In the genomic region with DNA sequence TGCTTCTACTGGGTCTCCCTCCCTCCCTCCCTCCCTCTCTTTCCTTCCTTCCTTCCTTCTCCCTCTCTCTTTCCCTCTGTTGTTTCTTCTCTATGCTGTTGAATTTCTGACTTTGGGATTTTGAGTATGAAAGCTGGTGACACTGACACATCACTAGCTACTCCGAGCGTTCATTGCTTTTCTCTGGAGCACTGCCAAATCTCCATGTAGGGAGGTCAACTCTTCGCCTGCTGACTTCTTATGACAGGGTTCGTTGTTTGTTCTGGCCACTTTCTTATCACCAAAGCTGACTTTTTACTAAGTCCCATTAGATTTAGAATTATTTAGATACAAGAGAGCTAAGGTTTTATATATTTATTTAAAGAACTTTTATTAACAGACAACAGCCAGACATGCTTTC, we compare ENCODE assay signal across 10 cellular contexts. TPM values are rescaled to one million over a fixed set of nuclear protein-coding genes. Genes with fewer than 3 reads are reported as not detected.
DNase-seq lines count a peak whose midpoint lies in the region; ATAC-seq and TF ChIP-seq lines count a peak whose summit lies in the region.
"Had no signal": no experiment of that assay in that cellular context is flagged by ENCODE, and none has a peak within 500 bp of the region (broad histone marks: within the 10 kb centered on the region; RNA-seq: fewer than 3 reads in every experiment).

No MANE protein-coding gene starts in this region.

- H3K4me3 ChIP-seq in lung (no peak overlapping the region), aorta (ENCODE audit: low read length in 2 of 2) (no peak overlapping the region)

- peak overlapping the region; percentile 85 to 98 for H3K27ac Mint-ChIP-seq in natural killer cell treated with Interleukin-12 subunit alpha and Interleukin-12 subunit beta and Interleukin-15 and Interleukin-18, amount 100 ng/mL, for 72 hours
- peak overlapping the region in 1 of 2 donors; percentile 71 for H3K27ac Mint-ChIP-seq in natural killer cell
- H3K27ac Mint-ChIP-seq in effector memory CD8-positive, alpha-beta T cell = peak overlapping the region; percentile 45 to 62
- H3K27ac Mint-ChIP-seq: T-helper 2 cell treated with Interferon-gamma antibody and Interleukin-4, amounts not matched to agents 5 μg/mL and 100 μg/mL, for 36 hours had no signal

- no peak for DNase-seq in natural killer cell treated with Interleukin-12 subunit alpha and Interleukin-12 subunit beta and Interleukin-15 and Interleukin-18, amount 100 ng/mL, for 72 hours (ENCODE audit: low spot score)
- DNase-seq in natural killer cell (no peak), lung (ENCODE audit: low spot score) (no peak), aorta (peak in 1 of 2 donors; percentile 66), DMS153 (lab: John Stamatoyannopoulos, UW) (no peak), NOMO-1 treated with dmso at 0.1 percent for 144 hours (lab: John Stamatoyannopoulos, UW; ENCODE audit: unreplicated experiment) (no peak)
- DNase-seq in effector memory CD8-positive, alpha-beta T cell = no peak
- no peak for DNase-seq in central memory CD4-positive, alpha-beta T cell

- H3K4me1 ChIP-seq in lung (ENCODE audit: control insufficient read depth in 2 of 2, insufficient read depth in 2 of 2, low read length in 2 of 2) (peaks cover 3 to 16% of the 10 kb centered on the region in 2 donors), aorta (ENCODE audit: control insufficient read depth in 1 of 2, insufficient read depth in 2 of 2, low read length in 2 of 2) (peaks cover 5 to 8% of the 10 kb centered on the region in 2 donors)

- no peaks in the 10 kb centered on the region for H3K27me3 ChIP-seq in lung (ENCODE audit: control insufficient read depth, insufficient read depth)
- H3K27me3 ChIP-seq in aorta (ENCODE audit: control insufficient read depth in 1 of 2, insufficient read depth in 2 of 2, low read length in 1 of 2) = no peaks in the 10 kb centered on the region

- H3K27ac ChIP-seq in lung (ENCODE audit: low read depth in 1 of 2, low read length in 1 of 2) (peak overlapping the region in 1 of 2 donors; percentile 59), aorta (ENCODE audit: low read depth in 1 of 2, low read length in 2 of 2) (no peak overlapping the region)
- H3K27ac ChIP-seq: C4-2B had no signal

- H3K36me3 Mint-ChIP-seq in natural killer cell treated with Interleukin-12 subunit alpha and Interleukin-12 subunit beta and Interleukin-15 and Interleukin-18, amount 100 ng/mL, for 72 hours = peaks cover 30% of the 10 kb centered on the region
- H3K36me3 Mint-ChIP-seq in natural killer cell = no peaks in the 10 kb centered on the region
- H3K36me3 Mint-ChIP-seq in effector memory CD8-positive, alpha-beta T cell (ENCODE audit: insufficient read depth) = peaks cover 26% of the 10 kb centered on the region

- ATAC-seq in natural killer cell treated with Interleukin-12 subunit alpha and Interleukin-12 subunit beta and Interleukin-15 and Interleukin-18, amount 100 ng/mL, for 72 hours = no peak
- ATAC-seq in natural killer cell (no peak), lung (ENCODE audit: insufficient read depth, low FRiP score) (peak; percentile 41), aorta (ENCODE audit: low FRiP score) (peak; percentile 43)
- no peak for ATAC-seq in effector memory CD8-positive, alpha-beta T cell (replicated peaks)

- 41 to 67% methylated on average over 4 of the region's 4 CpGs for WGBS in lung, 2 donors
- 5 to 9% methylated on average over 4 of the region's 4 CpGs for WGBS in aorta, 2 donors

- H3K36me3 ChIP-seq in lung (ENCODE audit: control insufficient read depth in 2 of 2, insufficient read depth in 2 of 2, low read length in 2 of 2) (no peaks in the 10 kb centered on the region), aorta (ENCODE audit: control insufficient read depth in 1 of 2, insufficient read depth in 2 of 2, low read length in 1 of 2) (no peaks in the 10 kb centered on the region)

- no peaks in the 10 kb centered on the region for H3K9me3 ChIP-seq in lung (ENCODE audit: control insufficient read depth in 2 of 2, insufficient read depth in 1 of 2, low read length in 1 of 2)
- no peaks in the 10 kb centered on the region for H3K9me3 ChIP-seq in aorta (ENCODE audit: control insufficient read depth, low read length)

- no peaks in the 10 kb centered on the region for H3K27me3 Mint-ChIP-seq in natural killer cell treated with Interleukin-12 subunit alpha and Interleukin-12 subunit beta and Interleukin-15 and Interleukin-18, amount 100 ng/mL, for 72 hours
- H3K27me3 Mint-ChIP-seq in natural killer cell (ENCODE audit: low read depth in 2 of 2) = no peaks in the 10 kb centered on the region
- H3K27me3 Mint-ChIP-seq in effector memory CD8-positive, alpha-beta T cell = no peaks in the 10 kb centered on the region

- TF ChIP-seq CTCF in natural killer cell (IDR thresholded peaks at IDR 0.05) = no peak
- TF ChIP-seq CTCF in lung (IDR thresholded peaks at IDR 0.05; ENCODE audit: control extremely low read depth, extremely low read depth) = no peak

- H3K4me3 Mint-ChIP-seq in natural killer cell treated with Interleukin-12 subunit alpha and Interleukin-12 subunit beta and Interleukin-15 and Interleukin-18, amount 100 ng/mL, for 72 hours = no peak overlapping the region
- no peak overlapping the region for H3K4me3 Mint-ChIP-seq in natural killer cell
- peak overlapping the region in 1 of 2 donors; percentile 30 for H3K4me3 Mint-ChIP-seq in effector memory CD8-positive, alpha-beta T cell
- H3K4me3 Mint-ChIP-seq: T-helper 2 cell treated with Interferon-gamma antibody and Interleukin-4, amounts not matched to agents 5 μg/mL and 100 μg/mL, for 36 hours had no signal

- H3K4me1 Mint-ChIP-seq in natural killer cell treated with Interleukin-12 subunit alpha and Interleukin-12 subunit beta and Interleukin-15 and Interleukin-18, amount 100 ng/mL, for 72 hours (ENCODE audit: low read depth in 2 of 2) = peaks cover 70 to 87% of the 10 kb centered on the region in 2 donors
- peaks cover 75 to 80% of the 10 kb centered on the region in 2 donors for H3K4me1 Mint-ChIP-seq in natural killer cell
- peaks cover 52 to 68% of the 10 kb centered on the region in 2 donors for H3K4me1 Mint-ChIP-seq in effector memory CD8-positive, alpha-beta T cell (ENCODE audit: low read depth in 2 of 2)

- H3K9me3 Mint-ChIP-seq in natural killer cell treated with Interleukin-12 subunit alpha and Interleukin-12 subunit beta and Interleukin-15 and Interleukin-18, amount 100 ng/mL, for 72 hours = no peaks in the 10 kb centered on the region
- no peaks in the 10 kb centered on the region for H3K9me3 Mint-ChIP-seq in natural killer cell
- H3K9me3 Mint-ChIP-seq in effector memory CD8-positive, alpha-beta T cell = no peaks in the 10 kb centered on the region
- H3K9me3 Mint-ChIP-seq: T-helper 2 cell treated with Interferon-gamma antibody and Interleukin-4, amounts not matched to agents 5 μg/mL and 100 μg/mL, for 36 hours had no signal

- intact Hi-C loops in natural killer cell (cut with micrococcal nuclease) = no loop called here
- intact Hi-C loops in aorta (cut with DNase I) = no loop called here

RNA-seq across cellular contexts. Expression of gene TNFAIP8, which starts 31.1 kb away (rescaled TPM):
- total RNA-seq in natural killer cell treated with Interleukin-12 subunit alpha and Interleukin-12 subunit beta and Interleukin-15 and Interleukin-18, amount 100 ng/mL, for 72 hours = 100 to 1,000 TPM; 131 to 333 TPM
- total RNA-seq in natural killer cell (10 to 100 TPM; 47.6 to 87.5 (median 76.3) TPM), lung (10 to 100 TPM; 18.5 to 52.6 TPM), aorta (10 to 100 TPM; 17.8 to 26.9 TPM)
- polyA plus RNA-seq in lung (10 to 100 TPM; 11.5 to 58.9 TPM), aorta (10 to 100 TPM; 13.7 to 32.2 TPM)

Comparison
In these comparisons a context has a peak if more than half of its experiments do, and no peak if none do; other contexts are left out.
1. ATAC-seq: peak in lung (single experiment) and aorta (single experiment); none in natural killer cell treated with Interleukin-12 subunit alpha and Interleukin-12 subunit beta and Interleukin-15 and Interleukin-18, amount 100 ng/mL, for 72 hours (0 of 2), natural killer cell (0 of 3) and effector memory CD8-positive, alpha-beta T cell (single experiment).